In genomic region chr18:45602926-45603325, GRCh38 we compare ENCODE assay signal across 26 cellular contexts. TPM values are rescaled to one million over a fixed set of nuclear protein-coding genes. Genes with fewer than 3 reads are reported as not detected.
"Had no signal": no experiment of that assay in that cellular context is flagged by ENCODE, and none has a peak within 500 bp of the region (broad histone marks: within the 10 kb centered on the region; RNA-seq: fewer than 3 reads in every experiment).

No MANE protein-coding gene starts in this region.

- H3K27me3 ChIP-seq: cardiac muscle cell, gastrocnemius medialis, stomach, suprapubic skin, tibial nerve had no signal

- DNase-seq: activated CD4-positive, alpha-beta T cell treated with anti-CD3 and anti-CD28 coated beads for 1 hour; activated CD4-positive, alpha-beta T cell treated with anti-CD3 and anti-CD28 coated beads, Interleukin-2, amount 50 U/mL, for 1 hour; activated CD8-positive, alpha-beta T cell treated with anti-CD3 and anti-CD28 coated beads, Interleukin-2, amount 10 ng/mL, durations not matched to agents 7 days and 5 days; activated naive CD4-positive, alpha-beta T cell; activated naive CD8-positive, alpha-beta T cell treated with anti-CD3 and anti-CD28 coated beads, Interleukin-2, amount 10 ng/mL, durations not matched to agents 7 days and 5 days; amniotic stem cell; erythroblast; gastrocnemius medialis; hypothalamus; naive thymus-derived CD4-positive, alpha-beta T cell; occipital lobe; posterior cingulate gyrus; stimulated activated CD4-positive, alpha-beta T cell treated with anti-CD3 and anti-CD28 coated beads, Interleukin-15, amount 100 ng/mL, for 24 hours; stomach had no signal

- H3K9me3 ChIP-seq: gastrocnemius medialis, stomach, suprapubic skin, tibial nerve had no signal

- ATAC-seq: activated CD8-positive, alpha-beta T cell treated with anti-CD3 and anti-CD28 coated beads, Interleukin-2, amount 10 ng/mL, durations not matched to agents 7 days and 5 days; gastrocnemius medialis; left lobe of liver; naive thymus-derived CD4-positive, alpha-beta T cell; sciatic nerve; stimulated activated memory B cell treated with anti-CD40 and anti-IgM and Interleukin-4, amounts not matched to agents 10 μg/mL and 1 μg/mL and 100 μg/mL, for 72 hours had no signal

- FAIRE-seq: TTC549 had no signal

- H3K4me3 ChIP-seq: cardiac muscle cell, gastrocnemius medialis, lung, smooth muscle cell, stomach, suprapubic skin, tibial nerve had no signal

- H3K27ac ChIP-seq: cardiac muscle cell, gastrocnemius medialis, stomach, suprapubic skin, tibial nerve had no signal

- H3K4me1 ChIP-seq: gastrocnemius medialis, stomach, suprapubic skin, tibial nerve had no signal

- H3K36me3 ChIP-seq: cardiac muscle cell, gastrocnemius medialis, stomach, suprapubic skin, tibial nerve had no signal

- H3K4me2 ChIP-seq: smooth muscle cell had no signal

RNA-seq across cellular contexts. Expression of gene SLC14A2, which starts 12.3 kb away (rescaled TPM):
- total RNA-seq: cardiac muscle cell, chondrocyte, left lobe of liver, neural crest cell had no signal
- polyA plus RNA-seq: naive thymus-derived CD4-positive, alpha-beta T cell; smooth muscle cell; stomach; urinary bladder had no signal
